1 cellular context compared by ENCODE assay signal in genomic region chr10:69757206-69757552, GRCh38.
TF ChIP-seq lines count a peak whose summit lies in the region.

No MANE protein-coding gene starts in this region.

TF ChIP-seq in SK-N-SH, 30 proteins besides CTCF, POLR2A, EP300 and RAD21 (continued from another document):
- TF ChIP-seq NRF1 (IDR thresholded peaks at IDR 0.05; ENCODE audit: low read depth, low read length) (no peak), YY1 (IDR thresholded peaks at IDR 0.05; ENCODE audit: low read depth) (no peak)
